In the genomic region with DNA sequence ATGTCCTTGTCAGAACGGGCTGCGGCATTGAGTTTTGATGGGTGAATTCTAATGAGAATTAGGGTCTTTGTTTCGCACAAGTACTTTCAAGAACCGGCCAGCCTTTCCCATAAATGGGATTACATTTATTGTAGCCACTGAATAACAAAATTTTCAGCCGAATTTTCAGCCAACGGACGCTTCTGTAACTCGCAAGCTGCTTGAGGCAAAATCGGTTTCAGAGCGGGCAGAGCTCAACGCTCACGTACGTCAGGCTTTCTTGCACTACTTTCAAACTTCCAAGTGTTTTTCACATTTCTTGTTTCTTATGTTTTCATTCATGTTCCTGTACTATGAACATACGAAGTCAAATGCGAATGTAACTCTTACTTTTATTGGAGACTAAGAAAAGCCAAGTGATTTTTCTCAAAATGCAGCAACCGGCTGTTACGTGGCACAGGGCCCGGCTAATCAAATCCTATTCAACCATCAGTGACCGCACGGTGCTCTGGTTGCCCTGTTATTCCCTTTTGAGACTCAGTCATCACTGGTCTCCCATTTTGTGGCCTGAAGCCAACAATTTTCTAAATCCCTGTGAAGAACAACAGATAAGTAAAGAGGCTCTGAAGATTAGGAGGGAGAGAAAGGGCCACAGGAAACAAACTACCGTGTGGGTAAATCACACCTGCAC, we compare ENCODE assay signal across 8 cellular contexts.
DNase-seq lines count a peak whose midpoint lies in the region; ATAC-seq and TF ChIP-seq lines count a peak whose summit lies in the region.

No MANE protein-coding gene starts in this region.

- peak; percentile 31 for DNase-seq in BE2C
- DNase-seq in endodermal cell = no peak
- DNase-seq in hippocampal formation (lab: John Stamatoyannopoulos, UW) = no peak
- DNase-seq in islet precursor cell = no peak

- H3K4me1 Mint-ChIP-seq in endodermal cell = peaks cover 20% of the 10 kb centered on the region
- no peaks in the 10 kb centered on the region for H3K4me1 Mint-ChIP-seq in nephron

- H3K36me3 ChIP-seq in BE2C = no peaks in the 10 kb centered on the region
- no peaks in the 10 kb centered on the region for H3K36me3 ChIP-seq in HUES64 (ENCODE audit: insufficient read depth, low read length)
- H3K36me3 ChIP-seq in endodermal cell (ENCODE audit: control insufficient read depth, insufficient read depth, low read length) = no peaks in the 10 kb centered on the region

- H3K4me3 ChIP-seq in BE2C (ENCODE audit: low read depth, low read length) (peak overlapping the region; percentile 69), HUES64 (ENCODE audit: low read length) (peak overlapping the region; percentile 58), endodermal cell (ENCODE audit: low read length) (no peak overlapping the region)

- 76% methylated on average over 20 of the region's 21 CpGs for WGBS in HUES64
- WGBS in endodermal cell (ENCODE audit: insufficient coverage in 1 of 2, insufficient read length in 1 of 2), 2 experiments = 81 to 92% methylated on average over 14 to 20 of the region's 21 CpGs

- H3K27me3 Mint-ChIP-seq in endodermal cell (ENCODE audit: insufficient read depth) (peaks cover 77% of the 10 kb centered on the region), nephron (ENCODE audit: low read depth) (peaks cover 11% of the 10 kb centered on the region)

- peak overlapping the region; percentile 43 for H3K4me3 Mint-ChIP-seq in endodermal cell
- peak overlapping the region; percentile 23 to 69 (median 49) for H3K4me3 Mint-ChIP-seq in nephron

- H3K27me3 ChIP-seq in BE2C (peaks cover 3% of the 10 kb centered on the region; the same call in 1 of the 2 replicates), HUES64 (ENCODE audit: insufficient read depth, low read length) (peaks cover 18% of the 10 kb centered on the region; the same call in 1 of the 2 replicates), endodermal cell (ENCODE audit: control insufficient read depth, insufficient read depth, low read length, poor library complexity, severe bottlenecking) (peaks cover 61% of the 10 kb centered on the region)

- H3K9me3 ChIP-seq in BE2C = no peaks in the 10 kb centered on the region
- no peaks in the 10 kb centered on the region for H3K9me3 ChIP-seq in HUES64 (ENCODE audit: insufficient read depth, low read depth, low read length)
- H3K9me3 ChIP-seq in endodermal cell (ENCODE audit: control insufficient read depth, low read length) = no peaks in the 10 kb centered on the region

- no peak for TF ChIP-seq CTCF in BE2C (IDR thresholded peaks at IDR 0.05; ENCODE audit: low read depth, low read length)
- TF ChIP-seq CTCF in endodermal cell (conservative IDR thresholded peaks at IDR 0.05) = no peak
- no peak for TF ChIP-seq CTCF in nephron (IDR thresholded peaks at IDR 0.05; ENCODE audit: unreplicated experiment in 3 of 3)

- H3K9me3 Mint-ChIP-seq in endodermal cell (no peaks in the 10 kb centered on the region), nephron (no peaks in the 10 kb centered on the region)

- H3K9ac ChIP-seq in HUES64 (ENCODE audit: low read depth, low read length) (no peak overlapping the region), endodermal cell (ENCODE audit: extremely low read depth, low read length, poor library complexity, severe bottlenecking) (no peak overlapping the region)

- H3K27ac Mint-ChIP-seq in endodermal cell = no peak overlapping the region
- H3K27ac Mint-ChIP-seq in nephron = no peak overlapping the region

- H3K27ac ChIP-seq in HUES64 (ENCODE audit: low read depth, low read length) = no peak overlapping the region
- peak overlapping the region; percentile 71 for H3K27ac ChIP-seq in endodermal cell (ENCODE audit: low read depth, low read length)

- H3K36me3 Mint-ChIP-seq in endodermal cell (ENCODE audit: low read depth) = no peaks in the 10 kb centered on the region
- H3K36me3 Mint-ChIP-seq in nephron (ENCODE audit: low read depth) = no peaks in the 10 kb centered on the region

- H3K4me1 ChIP-seq in BE2C = 0 out of 2 replicates have a peak, but pooled peaks cover 5% of the 10 kb centered on the region
- H3K4me1 ChIP-seq in HUES64 (ENCODE audit: insufficient read depth, low read length) = peaks cover 20% of the 10 kb centered on the region
- no peaks in the 10 kb centered on the region for H3K4me1 ChIP-seq in endodermal cell (ENCODE audit: control insufficient read depth, insufficient read depth, low read length)

- ATAC-seq in HG02970 (IDR thresholded peaks at IDR 0.05; ENCODE audit: low FRiP score, unreplicated experiment) (no peak), HG03135 (IDR thresholded peaks at IDR 0.05; ENCODE audit: unreplicated experiment) (no peak)
